In the genomic region with DNA sequence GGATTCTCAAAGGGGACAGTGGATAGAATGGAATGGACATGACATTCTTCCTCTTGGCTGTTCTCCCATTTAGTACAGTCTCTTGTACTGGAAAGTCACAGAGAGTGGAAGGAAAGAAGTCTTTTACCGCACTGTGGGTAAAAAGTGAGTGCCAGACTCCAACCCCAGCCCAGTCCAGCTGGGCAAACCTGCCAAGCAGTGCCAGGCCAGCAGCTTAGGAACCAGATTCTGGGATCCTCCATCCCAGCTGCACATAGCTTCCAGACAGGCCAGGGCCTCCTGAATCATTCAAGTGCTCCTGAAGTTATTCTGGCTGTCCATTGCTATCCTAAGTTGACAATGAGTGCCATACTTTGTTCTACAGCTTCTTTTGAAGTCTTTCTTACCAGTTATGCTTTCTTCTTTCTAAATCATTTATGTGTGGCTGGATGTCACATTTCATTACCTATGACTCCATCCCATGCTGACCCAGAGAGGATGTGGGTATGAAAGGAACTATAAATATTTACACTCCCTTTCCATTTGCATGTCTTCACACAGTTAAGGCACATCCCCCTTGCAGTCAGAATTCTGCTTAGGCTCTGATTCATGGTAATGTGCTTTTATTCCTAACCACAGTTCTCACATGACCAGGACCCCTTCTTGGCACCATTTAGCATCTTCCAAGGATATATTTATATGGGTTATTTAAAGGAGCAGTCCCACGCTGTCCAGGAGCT, we compare ENCODE assay signal across 13 cellular contexts.
A peak's percentile ranks its signal among the peaks of the same experiment; 100 is the strongest.
DNase-seq lines count a peak whose midpoint lies in the region; ATAC-seq and TF ChIP-seq lines count a peak whose summit lies in the region.
"Had no signal": no experiment of that assay in that cellular context is flagged by ENCODE, and none has a peak within 500 bp of the region (broad histone marks: within the 10 kb centered on the region; RNA-seq: fewer than 3 reads in every experiment).

No MANE protein-coding gene starts in this region.

- no peak overlapping the region for H3K4me3 Mint-ChIP-seq in stimulated activated naive CD8-positive, alpha-beta T cell treated with anti-CD3 and anti-CD28 coated beads, Interleukin-15, amount 100 ng/mL, for 72 hours

- H3K9me3 Mint-ChIP-seq in stimulated activated naive CD8-positive, alpha-beta T cell treated with anti-CD3 and anti-CD28 coated beads, Interleukin-15, amount 100 ng/mL, for 72 hours = no peaks in the 10 kb centered on the region

- H3K27me3 Mint-ChIP-seq in stimulated activated naive CD8-positive, alpha-beta T cell treated with anti-CD3 and anti-CD28 coated beads, Interleukin-15, amount 100 ng/mL, for 72 hours = no peaks in the 10 kb centered on the region

- H3K4me1 Mint-ChIP-seq in stimulated activated naive CD8-positive, alpha-beta T cell treated with anti-CD3 and anti-CD28 coated beads, Interleukin-15, amount 100 ng/mL, for 72 hours = peaks cover 20% of the 10 kb centered on the region

- DNase-seq in activated CD4-positive, CD25-positive, alpha-beta regulatory T cell treated with anti-CD3 and anti-CD28 coated beads, Interleukin-2, amount 50 U/mL, for 72 hours = no peak
- DNase-seq in SW480 (ENCODE audit: low spot score) = peak; percentile 64
- peak; percentile 91 for DNase-seq in fibroblast of mammary gland (ENCODE audit: low read depth)
- no peak for DNase-seq in stimulated activated naive CD8-positive, alpha-beta T cell treated with anti-CD3 and anti-CD28 coated beads, Interleukin-15, amount 100 ng/mL, for 72 hours
- DNase-seq in WERI-Rb-1 = no peak
- no peak for DNase-seq in NCI-H2227 treated with DMSO at 0.1 percent for 48 hours (lab: John Stamatoyannopoulos, UW)
- DNase-seq: activated gamma-delta T cell, NCI-H82 had no signal

- no peak for TF ChIP-seq CTCF in fibroblast of mammary gland (conservative IDR thresholded peaks at IDR 0.05; ENCODE audit: control insufficient read depth, insufficient read depth, low read depth, low read length)
- no peak for TF ChIP-seq CTCF in WERI-Rb-1 (IDR thresholded peaks at IDR 0.05; ENCODE audit: low read depth, low read length)

- H3K4me3 ChIP-seq in fibroblast of mammary gland (ENCODE audit: control insufficient read depth, low read depth, low read length) (no peak overlapping the region), WERI-Rb-1 (ENCODE audit: low read depth, low read length) (no peak overlapping the region)
- H3K4me3 ChIP-seq: A549, esophagus muscularis mucosa had no signal

- H3K27ac Mint-ChIP-seq in stimulated activated naive CD8-positive, alpha-beta T cell treated with anti-CD3 and anti-CD28 coated beads, Interleukin-15, amount 100 ng/mL, for 72 hours = no peak overlapping the region

- no peaks in the 10 kb centered on the region for H3K27me3 ChIP-seq in WERI-Rb-1 (ENCODE audit: insufficient read depth, low read depth, severe bottlenecking)
- H3K27me3 ChIP-seq: esophagus muscularis mucosa had no signal

- peak; percentile 41 to 58 for ATAC-seq in activated CD4-positive, CD25-positive, alpha-beta regulatory T cell treated with anti-CD3 and anti-CD28 coated beads, Interleukin-2, amount 50 U/mL, for 24 hours
- peak; percentile 93 for ATAC-seq in stimulated activated naive CD8-positive, alpha-beta T cell treated with anti-CD3 and anti-CD28 coated beads, Interleukin-15, amount 100 ng/mL, for 72 hours
- ATAC-seq in HG03159 (IDR thresholded peaks at IDR 0.05; ENCODE audit: unreplicated experiment) = no peak
- ATAC-seq: sciatic nerve had no signal

- H3K27ac ChIP-seq in WERI-Rb-1 = no peak overlapping the region
- H3K27ac ChIP-seq: esophagus muscularis mucosa had no signal

- H3K9me3 ChIP-seq in WERI-Rb-1 (ENCODE audit: severe bottlenecking) = no peaks in the 10 kb centered on the region
- H3K9me3 ChIP-seq: A549, esophagus muscularis mucosa had no signal

- H3K36me3 ChIP-seq in WERI-Rb-1 = no peaks in the 10 kb centered on the region
- H3K36me3 ChIP-seq: esophagus muscularis mucosa had no signal

Comparison
In these comparisons a context has a peak if more than half of its experiments do, and no peak if none do; other contexts are left out.
1. DNase-seq: peak in SW480 (single experiment) and fibroblast of mammary gland (single experiment); none in activated CD4-positive, CD25-positive, alpha-beta regulatory T cell treated with anti-CD3 and anti-CD28 coated beads, Interleukin-2, amount 50 U/mL, for 72 hours (single experiment), stimulated activated naive CD8-positive, alpha-beta T cell treated with anti-CD3 and anti-CD28 coated beads, Interleukin-15, amount 100 ng/mL, for 72 hours (0 of 2), WERI-Rb-1 (single experiment) and NCI-H2227 treated with DMSO at 0.1 percent for 48 hours (single experiment).